In genomic region chr2:38685116-38685735, GRCh38 we compare ENCODE assay signal across 1 cellular context.
TF ChIP-seq lines count a peak whose summit lies in the region.

No MANE protein-coding gene starts in this region.

TF ChIP-seq in HepG2, 621 proteins besides CTCF, POLR2A, EP300 and RAD21 (continued from another document and continues in another):
- no peak for TF ChIP-seq PRDM4 (CRISPR knock-in tag; IDR thresholded peaks at IDR 0.05; ENCODE audit: borderline replicate concordance)
- TF ChIP-seq ATAD3A (CRISPR knock-in tag; IDR thresholded peaks at IDR 0.05) = no peak
- TF ChIP-seq ZNF512B (CRISPR knock-in tag; IDR thresholded peaks at IDR 0.05; ENCODE audit: borderline replicate concordance) = no peak; the same call in 1 of the 2 replicates
- TF ChIP-seq ZSCAN22 (CRISPR knock-in tag; IDR thresholded peaks at IDR 0.05) = no peak
- no peak for TF ChIP-seq ZNF672 (CRISPR knock-in tag; IDR thresholded peaks at IDR 0.05)
- no peak for TF ChIP-seq ZFP41 (CRISPR knock-in tag; IDR thresholded peaks at IDR 0.05; ENCODE audit: borderline replicate concordance)
- TF ChIP-seq CREBL2 (CRISPR knock-in tag; IDR thresholded peaks at IDR 0.05; ENCODE audit: borderline replicate concordance) = no peak
- TF ChIP-seq KAT8 (CRISPR knock-in tag; IDR thresholded peaks at IDR 0.05) = peak; percentile 71; the same call in 1 of the 2 replicates
- TF ChIP-seq MEIS1 (CRISPR knock-in tag; IDR thresholded peaks at IDR 0.05; ENCODE audit: borderline replicate concordance) = no peak
- TF ChIP-seq SATB2 (CRISPR knock-in tag; IDR thresholded peaks at IDR 0.05) = no peak
- TF ChIP-seq E2F1 (CRISPR knock-in tag; IDR thresholded peaks at IDR 0.05) = no peak
- TF ChIP-seq GABPB1 (CRISPR knock-in tag; IDR thresholded peaks at IDR 0.05) = 0 out of 2 replicates have a peak, but pooled peaks have one; percentile 1
- no peak for TF ChIP-seq ZNF83 (CRISPR knock-in tag; IDR thresholded peaks at IDR 0.05; ENCODE audit: borderline replicate concordance)
- peak; percentile 26; the same call in 1 of the 2 replicates for TF ChIP-seq ZNF605 (CRISPR knock-in tag; IDR thresholded peaks at IDR 0.05)
- TF ChIP-seq ZC3H13 (CRISPR knock-in tag; IDR thresholded peaks at IDR 0.05) = no peak
- peak in 1 of 2 experiments; percentile 85; a peak in 1 of 4 replicates for TF ChIP-seq KLF16 (CRISPR knock-in tag; IDR thresholded peaks at IDR 0.05)
- TF ChIP-seq FOXK1 (CRISPR knock-in tag; IDR thresholded peaks at IDR 0.05; ENCODE audit: borderline replicate concordance, low read depth) = peak; percentile 38; the same call in 1 of the 2 replicates
- no peak for TF ChIP-seq ZNF329 (CRISPR knock-in tag; IDR thresholded peaks at IDR 0.05; ENCODE audit: low read depth)
- TF ChIP-seq HOXD1 (CRISPR knock-in tag; IDR thresholded peaks at IDR 0.05) = no peak
- TF ChIP-seq BHLHE40 (IDR thresholded peaks at IDR 0.05; ENCODE audit: low read length) = no peak
- no peak for TF ChIP-seq KLF9 (CRISPR knock-in tag; IDR thresholded peaks at IDR 0.05; ENCODE audit: low read depth)
- no peak for TF ChIP-seq ARNTL (CRISPR knock-in tag; IDR thresholded peaks at IDR 0.05)
- TF ChIP-seq GTF2F1 (IDR thresholded peaks at IDR 0.05; ENCODE audit: low read length) = no peak
- no peak for TF ChIP-seq TFDP2 (CRISPR knock-in tag; IDR thresholded peaks at IDR 0.05)
- TF ChIP-seq SNAPC5 (CRISPR knock-in tag; IDR thresholded peaks at IDR 0.05; ENCODE audit: borderline replicate concordance) = no peak
- no peak for TF ChIP-seq FOXP1 (IDR thresholded peaks at IDR 0.05)
- peak; percentile 79 for TF ChIP-seq FOXP1 (CRISPR knock-in tag; IDR thresholded peaks at IDR 0.05)
- TF ChIP-seq POGZ (CRISPR knock-in tag; IDR thresholded peaks at IDR 0.05) = peak; percentile 58; the same call in 1 of the 2 replicates
- no peak for TF ChIP-seq PHF20 (CRISPR knock-in tag; IDR thresholded peaks at IDR 0.05)
- TF ChIP-seq REST (IDR thresholded peaks at IDR 0.05; ENCODE audit: borderline replicate concordance in 1 of 2, low read depth in 1 of 2, low read length in 2 of 2) = 0 out of 4 replicates have a peak, but pooled peaks of 1 of the 2 experiments have one; percentile 49
- no peak for TF ChIP-seq ZBTB7A (CRISPR knock-in tag; IDR thresholded peaks at IDR 0.05)
- TF ChIP-seq ZBTB39 (CRISPR knock-in tag; IDR thresholded peaks at IDR 0.05) = no peak
- peak; percentile 80 for TF ChIP-seq ARID3A (IDR thresholded peaks at IDR 0.05; ENCODE audit: low read depth, low read length)
- TF ChIP-seq NFYC (CRISPR knock-in tag; IDR thresholded peaks at IDR 0.05) = peak; percentile 43
- TF ChIP-seq ZMYM4 (CRISPR knock-in tag; IDR thresholded peaks at IDR 0.05) = no peak
- TF ChIP-seq SP2 (CRISPR knock-in tag; IDR thresholded peaks at IDR 0.05) = no peak
- TF ChIP-seq ZNF383 (CRISPR knock-in tag; IDR thresholded peaks at IDR 0.05; ENCODE audit: borderline replicate concordance) = no peak
- TF ChIP-seq HOXA7 (CRISPR knock-in tag; IDR thresholded peaks at IDR 0.05) = no peak
- TF ChIP-seq ELF1 (CRISPR knock-in tag; IDR thresholded peaks at IDR 0.05) = no peak; the same call in 1 of the 2 replicates
- TF ChIP-seq ZNF776 (CRISPR knock-in tag; IDR thresholded peaks at IDR 0.05) = no peak
- 0 out of 2 replicates have a peak, but pooled peaks have one; percentile 64 for TF ChIP-seq SNAPC4 (CRISPR knock-in tag; IDR thresholded peaks at IDR 0.05)
- no peak for TF ChIP-seq POLR2G (IDR thresholded peaks at IDR 0.05; ENCODE audit: low read depth, low read length)
